In the genomic region with DNA sequence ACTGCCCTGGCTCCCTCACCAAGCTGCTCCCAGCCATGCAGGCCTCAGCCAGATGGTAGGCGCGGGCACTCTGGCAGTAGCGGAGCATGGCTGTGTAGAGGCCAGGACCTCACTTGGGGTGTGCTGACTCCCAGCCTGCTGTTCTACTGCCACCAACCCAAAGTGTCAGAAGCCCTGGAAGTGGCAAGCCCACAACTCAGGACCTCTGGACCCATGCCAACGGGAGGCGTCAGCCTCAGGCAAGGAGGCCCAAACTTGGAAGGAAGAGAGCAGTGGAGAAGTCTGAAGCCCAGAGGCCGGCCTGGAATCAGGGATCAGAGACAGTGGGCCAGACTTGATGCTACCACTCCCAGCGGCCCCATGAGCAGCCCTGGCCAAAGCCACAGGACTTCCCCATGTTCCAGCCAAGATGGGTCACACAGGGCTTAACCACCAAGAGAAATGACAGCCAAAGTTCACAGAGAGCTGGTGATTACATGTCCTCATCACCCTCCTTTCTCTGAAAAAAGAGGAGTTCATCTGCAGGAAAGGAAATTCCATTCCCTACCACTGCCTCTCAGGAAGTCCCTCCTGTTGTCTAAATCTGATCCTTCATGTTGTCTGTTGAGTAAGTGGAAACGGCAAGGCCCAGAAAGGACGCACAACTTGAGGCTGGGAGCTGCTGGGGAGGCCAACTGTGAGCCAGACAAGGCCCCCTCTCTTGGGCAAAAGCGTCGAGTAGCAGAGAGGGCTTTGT, we compare ENCODE assay signal across 1 cellular context.
TF ChIP-seq lines count a peak whose summit lies in the region.

No MANE protein-coding gene starts in this region.

TF ChIP-seq in GM23338, 12 proteins besides CTCF, POLR2A, EP300 and RAD21 (continued from another document):
- TF ChIP-seq, protein P1, sequence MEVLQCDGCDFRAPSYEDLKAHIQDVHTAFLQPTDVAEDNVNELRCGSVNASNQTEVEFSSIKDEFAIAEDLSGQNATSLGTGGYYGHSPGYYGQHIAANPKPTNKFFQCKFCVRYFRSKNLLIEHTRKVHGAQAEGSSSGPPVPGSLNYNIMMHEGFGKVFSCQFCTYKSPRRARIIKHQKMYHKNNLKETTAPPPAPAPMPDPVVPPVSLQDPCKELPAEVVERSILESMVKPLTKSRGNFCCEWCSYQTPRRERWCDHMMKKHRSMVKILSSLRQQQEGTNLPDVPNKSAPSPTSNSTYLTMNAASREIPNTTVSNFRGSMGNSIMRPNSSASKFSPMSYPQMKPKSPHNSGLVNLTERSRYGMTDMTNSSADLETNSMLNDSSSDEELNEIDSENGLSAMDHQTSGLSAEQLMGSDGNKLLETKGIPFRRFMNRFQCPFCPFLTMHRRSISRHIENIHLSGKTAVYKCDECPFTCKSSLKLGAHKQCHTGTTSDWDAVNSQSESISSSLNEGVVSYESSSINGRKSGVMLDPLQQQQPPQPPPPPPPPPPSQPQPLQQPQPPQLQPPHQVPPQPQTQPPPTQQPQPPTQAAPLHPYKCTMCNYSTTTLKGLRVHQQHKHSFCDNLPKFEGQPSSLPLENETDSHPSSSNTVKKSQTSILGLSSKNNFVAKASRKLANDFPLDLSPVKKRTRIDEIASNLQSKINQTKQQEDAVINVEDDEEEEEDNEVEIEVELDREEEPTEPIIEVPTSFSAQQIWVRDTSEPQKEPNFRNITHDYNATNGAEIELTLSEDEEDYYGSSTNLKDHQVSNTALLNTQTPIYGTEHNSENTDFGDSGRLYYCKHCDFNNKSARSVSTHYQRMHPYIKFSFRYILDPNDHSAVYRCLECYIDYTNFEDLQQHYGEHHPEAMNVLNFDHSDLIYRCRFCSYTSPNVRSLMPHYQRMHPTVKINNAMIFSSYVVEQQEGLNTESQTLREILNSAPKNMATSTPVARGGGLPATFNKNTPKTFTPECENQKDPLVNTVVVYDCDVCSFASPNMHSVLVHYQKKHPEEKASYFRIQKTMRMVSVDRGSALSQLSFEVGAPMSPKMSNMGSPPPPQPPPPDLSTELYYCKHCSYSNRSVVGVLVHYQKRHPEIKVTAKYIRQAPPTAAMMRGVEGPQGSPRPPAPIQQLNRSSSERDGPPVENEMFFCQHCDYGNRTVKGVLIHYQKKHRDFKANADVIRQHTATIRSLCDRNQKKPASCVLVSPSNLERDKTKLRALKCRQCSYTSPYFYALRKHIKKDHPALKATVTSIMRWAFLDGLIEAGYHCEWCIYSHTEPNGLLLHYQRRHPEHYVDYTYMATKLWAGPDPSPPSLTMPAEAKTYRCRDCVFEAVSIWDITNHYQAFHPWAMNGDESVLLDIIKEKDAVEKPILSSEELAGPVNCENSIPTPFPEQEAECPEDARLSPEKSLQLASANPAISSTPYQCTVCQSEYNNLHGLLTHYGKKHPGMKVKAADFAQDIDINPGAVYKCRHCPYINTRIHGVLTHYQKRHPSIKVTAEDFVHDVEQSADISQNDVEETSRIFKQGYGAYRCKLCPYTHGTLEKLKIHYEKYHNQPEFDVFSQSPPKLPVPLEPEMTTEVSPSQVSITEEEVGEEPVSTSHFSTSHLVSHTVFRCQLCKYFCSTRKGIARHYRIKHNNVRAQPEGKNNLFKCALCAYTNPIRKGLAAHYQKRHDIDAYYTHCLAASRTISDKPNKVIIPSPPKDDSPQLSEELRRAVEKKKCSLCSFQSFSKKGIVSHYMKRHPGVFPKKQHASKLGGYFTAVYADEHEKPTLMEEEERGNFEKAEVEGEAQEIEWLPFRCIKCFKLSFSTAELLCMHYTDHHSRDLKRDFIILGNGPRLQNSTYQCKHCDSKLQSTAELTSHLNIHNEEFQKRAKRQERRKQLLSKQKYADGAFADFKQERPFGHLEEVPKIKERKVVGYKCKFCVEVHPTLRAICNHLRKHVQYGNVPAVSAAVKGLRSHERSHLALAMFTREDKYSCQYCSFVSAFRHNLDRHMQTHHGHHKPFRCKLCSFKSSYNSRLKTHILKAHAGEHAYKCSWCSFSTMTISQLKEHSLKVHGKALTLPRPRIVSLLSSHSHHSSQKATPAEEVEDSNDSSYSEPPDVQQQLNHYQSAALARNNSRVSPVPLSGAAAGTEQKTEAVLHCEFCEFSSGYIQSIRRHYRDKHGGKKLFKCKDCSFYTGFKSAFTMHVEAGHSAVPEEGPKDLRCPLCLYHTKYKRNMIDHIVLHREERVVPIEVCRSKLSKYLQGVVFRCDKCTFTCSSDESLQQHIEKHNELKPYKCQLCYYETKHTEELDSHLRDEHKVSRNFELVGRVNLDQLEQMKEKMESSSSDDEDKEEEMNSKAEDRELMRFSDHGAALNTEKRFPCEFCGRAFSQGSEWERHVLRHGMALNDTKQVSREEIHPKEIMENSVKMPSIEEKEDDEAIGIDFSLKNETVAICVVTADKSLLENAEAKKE (CRISPR knock-in tag; IDR thresholded peaks at IDR 0.05), result no peak
- TF ChIP-seq EZH2phosphoT487 (IDR thresholded peaks at IDR 0.05; ENCODE audit: unreplicated experiment) (no peak), EZH2 (IDR thresholded peaks at IDR 0.05; ENCODE audit: low read depth, unreplicated experiment) (no peak), NANOG (IDR thresholded peaks at IDR 0.05; ENCODE audit: borderline replicate concordance) (no peak), CREB1 (CRISPR knock-in tag; IDR thresholded peaks at IDR 0.05; ENCODE audit: low read depth) (no peak), STAT1 (IDR thresholded peaks at IDR 0.05; ENCODE audit: unreplicated experiment) (no peak), ZNF114 (CRISPR knock-in tag; IDR thresholded peaks at IDR 0.05) (no peak)
- TF ChIP-seq, protein P2, sequence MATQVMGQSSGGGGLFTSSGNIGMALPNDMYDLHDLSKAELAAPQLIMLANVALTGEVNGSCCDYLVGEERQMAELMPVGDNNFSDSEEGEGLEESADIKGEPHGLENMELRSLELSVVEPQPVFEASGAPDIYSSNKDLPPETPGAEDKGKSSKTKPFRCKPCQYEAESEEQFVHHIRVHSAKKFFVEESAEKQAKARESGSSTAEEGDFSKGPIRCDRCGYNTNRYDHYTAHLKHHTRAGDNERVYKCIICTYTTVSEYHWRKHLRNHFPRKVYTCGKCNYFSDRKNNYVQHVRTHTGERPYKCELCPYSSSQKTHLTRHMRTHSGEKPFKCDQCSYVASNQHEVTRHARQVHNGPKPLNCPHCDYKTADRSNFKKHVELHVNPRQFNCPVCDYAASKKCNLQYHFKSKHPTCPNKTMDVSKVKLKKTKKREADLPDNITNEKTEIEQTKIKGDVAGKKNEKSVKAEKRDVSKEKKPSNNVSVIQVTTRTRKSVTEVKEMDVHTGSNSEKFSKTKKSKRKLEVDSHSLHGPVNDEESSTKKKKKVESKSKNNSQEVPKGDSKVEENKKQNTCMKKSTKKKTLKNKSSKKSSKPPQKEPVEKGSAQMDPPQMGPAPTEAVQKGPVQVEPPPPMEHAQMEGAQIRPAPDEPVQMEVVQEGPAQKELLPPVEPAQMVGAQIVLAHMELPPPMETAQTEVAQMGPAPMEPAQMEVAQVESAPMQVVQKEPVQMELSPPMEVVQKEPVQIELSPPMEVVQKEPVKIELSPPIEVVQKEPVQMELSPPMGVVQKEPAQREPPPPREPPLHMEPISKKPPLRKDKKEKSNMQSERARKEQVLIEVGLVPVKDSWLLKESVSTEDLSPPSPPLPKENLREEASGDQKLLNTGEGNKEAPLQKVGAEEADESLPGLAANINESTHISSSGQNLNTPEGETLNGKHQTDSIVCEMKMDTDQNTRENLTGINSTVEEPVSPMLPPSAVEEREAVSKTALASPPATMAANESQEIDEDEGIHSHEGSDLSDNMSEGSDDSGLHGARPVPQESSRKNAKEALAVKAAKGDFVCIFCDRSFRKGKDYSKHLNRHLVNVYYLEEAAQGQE (IDR thresholded peaks at IDR 0.05; ENCODE audit: unreplicated experiment), result no peak
TF ChIP-seq in GM23338: peak in this region for 0.
